15 cellular contexts compared by ENCODE assay signal in the genomic region with DNA sequence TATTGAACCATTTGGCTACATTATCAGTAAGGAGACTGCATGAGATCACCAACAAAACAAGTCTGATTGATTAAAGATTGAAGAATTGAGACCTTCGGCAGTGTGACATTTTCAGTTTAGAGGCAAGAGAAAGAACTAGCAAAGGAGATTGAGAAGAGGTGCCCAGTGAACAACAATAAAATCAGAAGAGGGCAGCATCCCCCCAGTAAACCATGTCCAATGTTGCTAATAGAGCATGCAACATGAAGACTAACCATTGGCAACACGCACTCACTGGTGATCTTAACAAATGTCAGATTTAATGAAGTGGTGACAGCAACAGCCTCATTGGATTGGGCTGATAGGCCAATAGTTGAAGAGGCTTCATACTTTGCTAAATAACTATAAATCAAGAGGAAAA. TPM values are rescaled to one million over a fixed set of nuclear protein-coding genes. Genes with fewer than 3 reads are reported as not detected.
DNase-seq lines count a peak whose midpoint lies in the region; TF ChIP-seq lines count a peak whose summit lies in the region.
"Had no signal": no experiment of that assay in that cellular context is flagged by ENCODE, and none has a peak within 500 bp of the region (broad histone marks: within the 10 kb centered on the region; RNA-seq: fewer than 3 reads in every experiment).

No MANE protein-coding gene starts in this region.

- no peak overlapping the region for H2AFZ ChIP-seq in Loucy (ENCODE audit: low read length)
- H2AFZ ChIP-seq: parathyroid adenoma had no signal

- H3K9me2 ChIP-seq in Loucy (replicated peaks; ENCODE audit: low read depth, low read length), result no peaks in the 10 kb centered on the region

- no peak for DNase-seq in activated CD4-positive, alpha-beta T cell treated with anti-CD3 and anti-CD28 coated beads, Interleukin-2, amount 10 ng/mL, durations not matched to agents 7 days and 5 days
- DNase-seq in activated CD4-positive, alpha-beta T cell treated with anti-CD3 and anti-CD28 coated beads, Interleukin-2, amount 10 ng/mL, durations not matched to agents 24 days and 14 days, result no peak
- DNase-seq in dermis blood vessel endothelial cell, result peak; percentile 41
- DNase-seq in lung microvascular endothelial cell (ENCODE audit: low read depth in 2 of 2), result peak; percentile 16 to 58
- no peak for DNase-seq in H7
- DNase-seq in NCI-H1930 (lab: John Stamatoyannopoulos, UW), result no peak
- DNase-seq in adrenal gland, result no peak
- DNase-seq: activated B cell treated with CpG ODN at 0.5 μM for 24 hours; activated CD8-positive, alpha-beta memory T cell treated with anti-CD3 and anti-CD28 coated beads, Interleukin-2, amount 50 U/mL, for 48 hours; DMS153 had no signal

- H3K27me3 ChIP-seq in Loucy (ENCODE audit: insufficient read depth, low read length, poor library complexity, severe bottlenecking) (no peaks in the 10 kb centered on the region), H7 (ENCODE audit: control insufficient read depth, insufficient read depth, low read length) (no peaks in the 10 kb centered on the region), adrenal gland (no peaks in the 10 kb centered on the region)

- H3K4me1 Mint-ChIP-seq in activated CD4-positive, alpha-beta T cell treated with anti-CD3 and anti-CD28 coated beads, Interleukin-2, amount 10 ng/mL, durations not matched to agents 7 days and 5 days, result peaks cover 40% of the 10 kb centered on the region
- peaks cover 15% of the 10 kb centered on the region for H3K4me1 Mint-ChIP-seq in activated CD4-positive, alpha-beta T cell treated with anti-CD3 and anti-CD28 coated beads, Interleukin-2, amount 10 ng/mL, durations not matched to agents 24 days and 14 days

- CTCF ChIA-PET in activated CD4-positive, alpha-beta T cell treated with anti-CD3 and anti-CD28 coated beads, Interleukin-2, amount 10 ng/mL, durations not matched to agents 7 days and 5 days (lab: Charles Lee), result no interaction called here

- H3K4me1 ChIP-seq in Loucy (ENCODE audit: insufficient read depth, low read length, poor library complexity, severe bottlenecking), result no peaks in the 10 kb centered on the region
- no peaks in the 10 kb centered on the region for H3K4me1 ChIP-seq in adrenal gland (replicated peaks in 1 of 2)
- H3K4me1 ChIP-seq: A549, parathyroid adenoma had no signal

- peaks cover 15% of the 10 kb centered on the region for H3K9me3 Mint-ChIP-seq in activated CD4-positive, alpha-beta T cell treated with anti-CD3 and anti-CD28 coated beads, Interleukin-2, amount 10 ng/mL, durations not matched to agents 7 days and 5 days
- H3K9me3 Mint-ChIP-seq in activated CD4-positive, alpha-beta T cell treated with anti-CD3 and anti-CD28 coated beads, Interleukin-2, amount 10 ng/mL, durations not matched to agents 24 days and 14 days, result no peaks in the 10 kb centered on the region

- no peak overlapping the region for H3K27ac ChIP-seq in adrenal gland
- H3K27ac ChIP-seq: A549, parathyroid adenoma had no signal

- 85 to 94% (median 93%) methylated on average over 2 of the region's 2 CpGs for WGBS in adrenal gland, 4 donors

- no peak overlapping the region for H3K9ac ChIP-seq in Loucy (ENCODE audit: low read depth, low read length, poor library complexity, severe bottlenecking)
- H3K9ac ChIP-seq: parathyroid adenoma had no signal

- H4K20me1 ChIP-seq in Loucy (ENCODE audit: insufficient read depth, low read length, poor library complexity, severe bottlenecking), result no peaks in the 10 kb centered on the region

- no peaks in the 10 kb centered on the region for H3K79me2 ChIP-seq in Loucy (ENCODE audit: insufficient read depth, low read length)

- no peak overlapping the region for H3K4me3 Mint-ChIP-seq in activated CD4-positive, alpha-beta T cell treated with anti-CD3 and anti-CD28 coated beads, Interleukin-2, amount 10 ng/mL, durations not matched to agents 7 days and 5 days
- no peak overlapping the region for H3K4me3 Mint-ChIP-seq in activated CD4-positive, alpha-beta T cell treated with anti-CD3 and anti-CD28 coated beads, Interleukin-2, amount 10 ng/mL, durations not matched to agents 24 days and 14 days
- H3K4me3 Mint-ChIP-seq: activated B cell treated with CpG ODN at 0.5 μM for 24 hours had no signal

- H3K4me3 ChIP-seq in Loucy (ENCODE audit: low read length, poor library complexity, severe bottlenecking), result no peak overlapping the region
- no peak overlapping the region for H3K4me3 ChIP-seq in H7 (ENCODE audit: insufficient read depth, low read depth, low read length)
- no peak overlapping the region for H3K4me3 ChIP-seq in adrenal gland
- H3K4me3 ChIP-seq: A549 had no signal

- H3K36me3 ChIP-seq in Loucy (ENCODE audit: insufficient read depth, low read length), result no peaks in the 10 kb centered on the region
- H3K36me3 ChIP-seq in H7 (replicated peaks; ENCODE audit: control insufficient read depth, insufficient read depth, low read length), result no peaks in the 10 kb centered on the region
- no peaks in the 10 kb centered on the region for H3K36me3 ChIP-seq in adrenal gland (replicated peaks in 1 of 2)

- POLR2A ChIA-PET in activated CD4-positive, alpha-beta T cell treated with anti-CD3 and anti-CD28 coated beads, Interleukin-2, amount 10 ng/mL, durations not matched to agents 7 days and 5 days (lab: Charles Lee), result no interaction called here

- no peaks in the 10 kb centered on the region for H3K9me3 ChIP-seq in Loucy (ENCODE audit: insufficient read depth, low read depth, low read length)
- peaks cover 0 to 7% (median 0%) of the 10 kb centered on the region in 3 donors for H3K9me3 ChIP-seq in adrenal gland (replicated peaks in 1 of 3)
- H3K9me3 ChIP-seq: A549 had no signal

- intact Hi-C loops in activated CD4-positive, alpha-beta T cell treated with anti-CD3 and anti-CD28 coated beads, Interleukin-2, amount 10 ng/mL, durations not matched to agents 24 days and 14 days (cut with micrococcal nuclease), result no loop called here
- intact Hi-C loops in adrenal gland (cut with DNase I), result no loop called here

- peak overlapping the region; percentile 70 for H3K27ac Mint-ChIP-seq in activated CD4-positive, alpha-beta T cell treated with anti-CD3 and anti-CD28 coated beads, Interleukin-2, amount 10 ng/mL, durations not matched to agents 7 days and 5 days
- no peak overlapping the region for H3K27ac Mint-ChIP-seq in activated CD4-positive, alpha-beta T cell treated with anti-CD3 and anti-CD28 coated beads, Interleukin-2, amount 10 ng/mL, durations not matched to agents 24 days and 14 days
- H3K27ac Mint-ChIP-seq: activated B cell treated with CpG ODN at 0.5 μM for 24 hours had no signal

- H3F3A ChIP-seq in Loucy (ENCODE audit: low read depth), result no peaks in the 10 kb centered on the region

- H3K36me3 Mint-ChIP-seq in activated CD4-positive, alpha-beta T cell treated with anti-CD3 and anti-CD28 coated beads, Interleukin-2, amount 10 ng/mL, durations not matched to agents 7 days and 5 days (ENCODE audit: low read depth), result peaks cover 33% of the 10 kb centered on the region
- peaks cover 2% of the 10 kb centered on the region for H3K36me3 Mint-ChIP-seq in activated CD4-positive, alpha-beta T cell treated with anti-CD3 and anti-CD28 coated beads, Interleukin-2, amount 10 ng/mL, durations not matched to agents 24 days and 14 days (ENCODE audit: low read depth)

- H3K27me3 Mint-ChIP-seq in activated CD4-positive, alpha-beta T cell treated with anti-CD3 and anti-CD28 coated beads, Interleukin-2, amount 10 ng/mL, durations not matched to agents 7 days and 5 days, result no peaks in the 10 kb centered on the region
- peaks cover 5% of the 10 kb centered on the region for H3K27me3 Mint-ChIP-seq in activated CD4-positive, alpha-beta T cell treated with anti-CD3 and anti-CD28 coated beads, Interleukin-2, amount 10 ng/mL, durations not matched to agents 24 days and 14 days
- H3K27me3 Mint-ChIP-seq: activated B cell treated with CpG ODN at 0.5 μM for 24 hours had no signal

- no peak overlapping the region for H3K4me2 ChIP-seq in Loucy (ENCODE audit: low read depth, low read length, poor library complexity, severe bottlenecking)
- H3K4me2 ChIP-seq: A549 had no signal

- TF ChIP-seq CTCF in Loucy (conservative IDR thresholded peaks at IDR 0.05; ENCODE audit: low read length) (peak; percentile 30), adrenal gland (IDR thresholded peaks at IDR 0.05) (peak in 1 of 6 experiments; percentile 16)

- TF ChIP-seq POLR2A in adrenal gland (IDR thresholded peaks at IDR 0.05), result no peak

RNA-seq across cellular contexts. Expression of a gene that starts 20.7 kb away (rescaled TPM):
- 1 to 10 TPM; 2.1 to 2.9 TPM for total RNA-seq in activated CD4-positive, alpha-beta T cell treated with anti-CD3 and anti-CD28 coated beads, Interleukin-2, amount 10 ng/mL, durations not matched to agents 7 days and 5 days
- total RNA-seq in activated CD4-positive, alpha-beta T cell treated with anti-CD3 and anti-CD28 coated beads, Interleukin-2, amount 10 ng/mL, durations not matched to agents 24 days and 14 days, result 2.7 and 3.5 TPM in 2 replicates
- 0.74 and 2.0 TPM in 2 replicates for total RNA-seq in dermis blood vessel endothelial cell
- 0.87 and 1.4 TPM in 2 replicates for total RNA-seq in lung microvascular endothelial cell
- total RNA-seq in H7 (2014; rRNA removed; shearing (Covaris generic)), result 0.10 and 0.92 TPM in 2 replicates
- total RNA-seq in adrenal gland, result 10 to 100 TPM in 2 of 8 donors, 1 to 10 TPM in 6; 1.1 to 16.3 (median 2.9) TPM
- polyA plus RNA-seq in adrenal gland, result 1 to 10 TPM in 2 of 3 donors, under 1 TPM in 1; 0.80 to 2.0 (median 1.6) TPM

RNA-seq across cellular contexts. Expression of a gene that starts 26.9 kb away (rescaled TPM):
- total RNA-seq in activated CD4-positive, alpha-beta T cell treated with anti-CD3 and anti-CD28 coated beads, Interleukin-2, amount 10 ng/mL, durations not matched to agents 7 days and 5 days, result 1 to 10 TPM in 1 of 2 experiments, under 1 TPM in 1; 0.60 to 1.1 TPM
- 0.56 and 1.0 TPM in 2 replicates for total RNA-seq in activated CD4-positive, alpha-beta T cell treated with anti-CD3 and anti-CD28 coated beads, Interleukin-2, amount 10 ng/mL, durations not matched to agents 24 days and 14 days
- total RNA-seq in dermis blood vessel endothelial cell (2.3 and 3.6 TPM in 2 replicates), lung microvascular endothelial cell (1.1 and 1.2 TPM in 2 replicates), adrenal gland (1 to 10 TPM in 7 of 8 donors, under 1 TPM in 1; 0.54 to 5.5 (median 1.4) TPM)
- total RNA-seq in H7 (2014; rRNA removed; shearing (Covaris generic)), result 0.76 and 0.85 TPM in 2 replicates
- not detected for polyA plus RNA-seq in adrenal gland

RNA-seq across cellular contexts. Expression of a gene that starts 30.7 kb away (rescaled TPM):
- not detected for total RNA-seq in activated CD4-positive, alpha-beta T cell treated with anti-CD3 and anti-CD28 coated beads, Interleukin-2, amount 10 ng/mL, durations not matched to agents 7 days and 5 days
- not detected in 2 replicates for total RNA-seq in activated CD4-positive, alpha-beta T cell treated with anti-CD3 and anti-CD28 coated beads, Interleukin-2, amount 10 ng/mL, durations not matched to agents 24 days and 14 days
- total RNA-seq in dermis blood vessel endothelial cell, result not detected in 2 replicates
- total RNA-seq in lung microvascular endothelial cell, result not detected in 2 replicates
- 0.21 TPM in 1 of 2 replicates, not detected in the other for total RNA-seq in H7 (2014; rRNA removed; shearing (Covaris generic))
- not detected for total RNA-seq in adrenal gland
- 1 to 10 TPM in 2 of 3 donors, not detected in 1; 1.0 to 1.6 TPM for polyA plus RNA-seq in adrenal gland
- total RNA-seq: activated B cell treated with CpG ODN at 0.5 μM for 24 hours, HT1080, mucosa of gallbladder had no signal

RNA-seq across cellular contexts. Expression of a gene that starts 38.3 kb away (rescaled TPM):
- 1 to 10 TPM; 1.6 to 2.1 TPM for total RNA-seq in activated CD4-positive, alpha-beta T cell treated with anti-CD3 and anti-CD28 coated beads, Interleukin-2, amount 10 ng/mL, durations not matched to agents 7 days and 5 days
- total RNA-seq in activated CD4-positive, alpha-beta T cell treated with anti-CD3 and anti-CD28 coated beads, Interleukin-2, amount 10 ng/mL, durations not matched to agents 24 days and 14 days, result 2.0 and 2.1 TPM in 2 replicates
- total RNA-seq in dermis blood vessel endothelial cell (2.2 and 3.6 TPM in 2 replicates), lung microvascular endothelial cell (1.1 and 1.8 TPM in 2 replicates), adrenal gland (1 to 10 TPM in 6 of 8 donors, under 1 TPM in 2; 0.69 to 9.1 (median 2.0) TPM)
- total RNA-seq in H7 (2014; rRNA removed; shearing (Covaris generic)), result 0.26 and 0.38 TPM in 2 replicates
- polyA plus RNA-seq in adrenal gland, result under 1 TPM; 0.17 to 0.42 (median 0.24) TPM

RNA-seq across cellular contexts. Expression of a gene that starts 50.4 kb away (rescaled TPM):
- total RNA-seq in activated CD4-positive, alpha-beta T cell treated with anti-CD3 and anti-CD28 coated beads, Interleukin-2, amount 10 ng/mL, durations not matched to agents 7 days and 5 days, result 1 to 10 TPM; 1.0 to 1.1 TPM
- 1.1 and 1.3 TPM in 2 replicates for total RNA-seq in activated CD4-positive, alpha-beta T cell treated with anti-CD3 and anti-CD28 coated beads, Interleukin-2, amount 10 ng/mL, durations not matched to agents 24 days and 14 days
- total RNA-seq in dermis blood vessel endothelial cell (0.84 and 1.0 TPM in 2 replicates), lung microvascular endothelial cell (0.20 and 0.44 TPM in 2 replicates), adrenal gland (10 to 100 TPM in 1 of 8 donors, 1 to 10 TPM in 6, under 1 TPM in 1; 0.79 to 16.4 (median 1.6) TPM)
- 0.24 TPM in 1 of 2 replicates, not detected in the other for total RNA-seq in H7 (2014; rRNA removed; shearing (Covaris generic))
- under 1 TPM in 1 of 3 donors, not detected in 2; 0.03 TPM for polyA plus RNA-seq in adrenal gland

Comparison
In these comparisons a context has a peak if more than half of its experiments do, and no peak if none do; other contexts are left out.
1. DNase-seq: peak in dermis blood vessel endothelial cell (single experiment) and lung microvascular endothelial cell (2 of 2); none in activated CD4-positive, alpha-beta T cell treated with anti-CD3 and anti-CD28 coated beads, Interleukin-2, amount 10 ng/mL, durations not matched to agents 7 days and 5 days (single experiment), activated CD4-positive, alpha-beta T cell treated with anti-CD3 and anti-CD28 coated beads, Interleukin-2, amount 10 ng/mL, durations not matched to agents 24 days and 14 days (single experiment), H7 (single experiment), NCI-H1930 (0 of 2) and adrenal gland (0 of 7).